In genomic region chr18:62484941-62485340, GRCh38 we compare ENCODE assay signal across 13 cellular contexts.
"Had no signal": no experiment of that assay in that cellular context is flagged by ENCODE, and none has a peak within 500 bp of the region (broad histone marks: within the 10 kb centered on the region; RNA-seq: fewer than 3 reads in every experiment).

No MANE protein-coding gene starts in this region.

- DNase-seq: cortex of kidney; effector CD8-positive, alpha-beta T cell; gastrocnemius medialis; heart right ventricle; natural killer cell; spleen; stimulated activated CD4-positive, alpha-beta T cell treated with anti-CD3 and anti-CD28 coated beads, Interleukin-4, amount 100 ng/mL, for 24 hours had no signal

- FAIRE-seq: islet of Langerhans had no signal

- H3K4me1 ChIP-seq: gastrocnemius medialis, spleen had no signal

- H3K9me3 ChIP-seq: gastrocnemius medialis had no signal

- H3K36me3 ChIP-seq: gastrocnemius medialis, heart right ventricle, spleen, thoracic aorta had no signal

- ATAC-seq: gastrocnemius medialis; heart right ventricle; left lobe of liver; natural killer cell; sciatic nerve; stimulated activated memory B cell treated with anti-CD40 and anti-IgM and Interleukin-4, amounts not matched to agents 10 μg/mL and 1 μg/mL and 100 μg/mL, for 72 hours had no signal

- H3K27ac ChIP-seq: gastrocnemius medialis, heart right ventricle, spleen, thoracic aorta had no signal

- H3K4me3 ChIP-seq: dorsolateral prefrontal cortex, gastrocnemius medialis, heart right ventricle, spleen, thoracic aorta had no signal

- H3K27me3 ChIP-seq: gastrocnemius medialis, spleen had no signal
